In the genomic region with DNA sequence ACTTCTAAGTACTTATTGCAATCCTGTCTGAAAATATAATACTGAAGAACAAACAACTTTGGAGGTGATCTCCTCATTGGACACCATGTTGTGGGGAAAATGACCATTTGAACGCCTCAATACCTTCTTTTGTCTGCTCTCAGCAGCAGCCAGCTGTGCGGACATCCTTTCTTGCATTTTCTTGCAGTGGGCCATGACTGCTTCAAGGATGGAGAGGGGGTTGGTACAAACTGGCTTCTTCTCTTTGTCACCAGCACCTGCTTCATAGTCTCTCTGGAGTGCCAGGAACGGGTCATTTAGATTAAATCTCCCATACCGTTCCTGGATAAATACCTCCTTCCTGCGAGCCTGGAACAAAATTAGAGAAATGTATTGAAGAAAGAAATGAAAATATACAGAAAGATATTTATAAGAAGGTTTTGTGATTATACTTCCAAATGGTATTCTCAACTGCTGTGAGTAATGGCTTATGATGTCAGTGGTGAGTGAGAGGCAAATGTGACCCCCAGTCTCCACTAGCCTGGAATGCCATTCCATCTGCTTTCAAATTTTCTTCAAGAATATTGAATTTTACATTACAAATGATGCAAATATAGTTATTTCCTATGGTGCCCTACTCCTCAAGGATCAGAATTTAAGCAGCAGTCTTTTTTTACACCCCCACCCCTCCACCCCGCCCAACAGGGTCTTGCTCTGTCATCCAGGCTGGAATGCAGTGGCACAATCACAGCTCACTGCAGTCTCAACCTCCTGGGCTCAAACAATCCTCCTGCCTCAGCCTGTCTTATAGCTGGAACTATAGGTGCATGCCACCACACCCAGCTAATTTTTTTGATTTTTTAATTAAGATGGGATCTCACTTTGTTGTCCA, we compare ENCODE assay signal across 21 cellular contexts.
DNase-seq lines count a peak whose midpoint lies in the region; ATAC-seq, FAIRE-seq and TF ChIP-seq lines count a peak whose summit lies in the region.
"Had no signal": no experiment of that assay in that cellular context is flagged by ENCODE, and none has a peak within 500 bp of the region (broad histone marks: within the 10 kb centered on the region; RNA-seq: fewer than 3 reads in every experiment).

No MANE protein-coding gene starts in this region.

- H3K27ac ChIP-seq in AG04450 (ENCODE audit: low read depth, low read length) (peak overlapping the region; percentile 39), HUES6 (ENCODE audit: low read depth, low read length) (peak overlapping the region; percentile 64; the same call in 1 of the 2 replicates), astrocyte (ENCODE audit: low read depth, low read length) (peak overlapping the region; percentile 80), MM.1S (ENCODE audit: low read length) (no peak overlapping the region)
- no peak overlapping the region for H3K27ac ChIP-seq in naive thymus-derived CD4-positive, alpha-beta T cell (ENCODE audit: low read depth, low read length)
- H3K27ac ChIP-seq: A549, lower lobe of right lung had no signal

- H3K79me2 ChIP-seq in astrocyte (ENCODE audit: insufficient read depth, low read length), result no peaks in the 10 kb centered on the region
- H3K79me2 ChIP-seq in MM.1S (ENCODE audit: low read length), result no peaks in the 10 kb centered on the region

- peaks cover 17% of the 10 kb centered on the region for H3K4me1 Mint-ChIP-seq in astrocyte (ENCODE audit: low read depth, unreplicated experiment)
- no peaks in the 10 kb centered on the region for H3K4me1 Mint-ChIP-seq in naive thymus-derived CD4-positive, alpha-beta T cell
- H3K4me1 Mint-ChIP-seq: CD8-positive, alpha-beta memory T cell had no signal

- H3K27me3 Mint-ChIP-seq in astrocyte (ENCODE audit: low read depth, unreplicated experiment), result no peaks in the 10 kb centered on the region
- H3K27me3 Mint-ChIP-seq in naive thymus-derived CD4-positive, alpha-beta T cell, result peaks cover 0 to 8% (median 0%) of the 10 kb centered on the region in 5 donors

- no peaks in the 10 kb centered on the region for H3K36me3 Mint-ChIP-seq in astrocyte (ENCODE audit: low read depth, unreplicated experiment)
- no peaks in the 10 kb centered on the region for H3K36me3 Mint-ChIP-seq in naive thymus-derived CD4-positive, alpha-beta T cell
- H3K36me3 Mint-ChIP-seq: CD8-positive, alpha-beta memory T cell had no signal

- peaks cover 5% of the 10 kb centered on the region; the same call in 1 of the 2 replicates for H3F3A ChIP-seq in MM.1S (ENCODE audit: insufficient read depth, low read length)

- H4K20me1 ChIP-seq in astrocyte (ENCODE audit: insufficient read depth, low read length) (no peaks in the 10 kb centered on the region), MM.1S (ENCODE audit: insufficient read depth, low read length) (no peaks in the 10 kb centered on the region)

- no peaks in the 10 kb centered on the region for H3K9me3 Mint-ChIP-seq in astrocyte (ENCODE audit: unreplicated experiment)
- H3K9me3 Mint-ChIP-seq in naive thymus-derived CD4-positive, alpha-beta T cell, result no peaks in the 10 kb centered on the region
- H3K9me3 Mint-ChIP-seq: activated T-cell treated with anti-CD3 and anti-CD28 coated beads, Interleukin-2, amount 50 U/mL, for 72 hours; nephron had no signal

- peak overlapping the region; percentile 62 for H3K4me2 ChIP-seq in astrocyte (ENCODE audit: low read length)
- H3K4me2 ChIP-seq in MM.1S (ENCODE audit: low read depth, low read length), result no peak overlapping the region
- H3K4me2 ChIP-seq: A549 had no signal

- H2AFZ ChIP-seq in astrocyte (ENCODE audit: low read depth, low read length) (peak overlapping the region; percentile 21), MM.1S (ENCODE audit: low read length) (no peak overlapping the region)

- no peaks in the 10 kb centered on the region for H3K27me3 ChIP-seq in AG04450 (ENCODE audit: control insufficient read depth, insufficient read depth, low read length)
- H3K27me3 ChIP-seq in HUES6 (ENCODE audit: control insufficient read depth, insufficient read depth, low read length), result no peaks in the 10 kb centered on the region
- no peaks in the 10 kb centered on the region for H3K27me3 ChIP-seq in astrocyte (ENCODE audit: insufficient read depth, low read length)
- H3K27me3 ChIP-seq in MM.1S (replicated peaks; ENCODE audit: insufficient read depth, low read length), result no peaks in the 10 kb centered on the region
- no peaks in the 10 kb centered on the region for H3K27me3 ChIP-seq in naive thymus-derived CD4-positive, alpha-beta T cell (ENCODE audit: control insufficient read depth in 2 of 2, insufficient read depth in 2 of 2, low read length in 2 of 2)

- no peak for FAIRE-seq in astrocyte (lab: Jason Lieb, UNC)
- FAIRE-seq: A549 had no signal

- CTCF ChIA-PET in AG04450 (lab: Charles Lee), result no interaction called here
- CTCF ChIA-PET in naive thymus-derived CD4-positive, alpha-beta T cell (lab: Charles Lee), result no interaction called here

- no peak overlapping the region for H3K4me3 ChIP-seq in AG04450 (ENCODE audit: low read depth, low read length)
- H3K4me3 ChIP-seq in HUES6 (ENCODE audit: low read depth, low read length), result no peak overlapping the region; the same call in 1 of the 2 replicates
- peak overlapping the region; percentile 35 for H3K4me3 ChIP-seq in astrocyte (ENCODE audit: insufficient read depth, low read depth, low read length)
- H3K4me3 ChIP-seq in MM.1S (ENCODE audit: low read length), result no peak overlapping the region
- no peak overlapping the region for H3K4me3 ChIP-seq in naive thymus-derived CD4-positive, alpha-beta T cell (ENCODE audit: low read length)
- H3K4me3 ChIP-seq: A549, lower lobe of right lung had no signal

- no peak overlapping the region for H3K4me3 Mint-ChIP-seq in astrocyte (ENCODE audit: unreplicated experiment)
- H3K4me3 Mint-ChIP-seq in naive thymus-derived CD4-positive, alpha-beta T cell, result no peak overlapping the region
- H3K4me3 Mint-ChIP-seq: activated T-cell treated with anti-CD3 and anti-CD28 coated beads, Interleukin-2, amount 50 U/mL, for 72 hours; CD8-positive, alpha-beta memory T cell; nephron had no signal

- no peak overlapping the region for H3K9ac ChIP-seq in HUES6 (ENCODE audit: low read length)
- H3K9ac ChIP-seq in astrocyte (ENCODE audit: low read length), result peak overlapping the region; percentile 32
- H3K9ac ChIP-seq in MM.1S (ENCODE audit: low read length), result no peak overlapping the region

- TF ChIP-seq CTCF in AG04450 (IDR thresholded peaks at IDR 0.05; ENCODE audit: low read depth, low read length) (no peak), astrocyte (IDR thresholded peaks at IDR 0.05; ENCODE audit: insufficient read depth, low read depth, low read length) (no peak), MM.1S (IDR thresholded peaks at IDR 0.05; ENCODE audit: low read length) (no peak)

- H3K4me1 ChIP-seq in HUES6 (ENCODE audit: control insufficient read depth, insufficient read depth, low read length) (peaks cover 33% of the 10 kb centered on the region), astrocyte (ENCODE audit: insufficient read depth, low read length) (peaks cover 29% of the 10 kb centered on the region), MM.1S (ENCODE audit: low read length) (peaks cover 11% of the 10 kb centered on the region)
- H3K4me1 ChIP-seq in naive thymus-derived CD4-positive, alpha-beta T cell (ENCODE audit: control insufficient read depth in 2 of 2, insufficient read depth in 2 of 2, low read length in 2 of 2), result no peaks in the 10 kb centered on the region
- H3K4me1 ChIP-seq: A549, lower lobe of right lung had no signal

- H3K27ac Mint-ChIP-seq in astrocyte (ENCODE audit: unreplicated experiment), result peak overlapping the region; percentile 96
- no peak overlapping the region for H3K27ac Mint-ChIP-seq in naive thymus-derived CD4-positive, alpha-beta T cell
- H3K27ac Mint-ChIP-seq: activated T-cell treated with anti-CD3 and anti-CD28 coated beads, Interleukin-2, amount 50 U/mL, for 72 hours; CD8-positive, alpha-beta memory T cell had no signal

- ATAC-seq in naive thymus-derived CD4-positive, alpha-beta T cell, result no peak
- ATAC-seq: A549; activated T-cell treated with anti-CD3 and anti-CD28 coated beads, Interleukin-2, amount 50 U/mL, for 72 hours; esophagus mucosa; lower lobe of right lung had no signal

- DNase-seq in AG04450 (ENCODE audit: low read depth, low spot score) (no peak), astrocyte (ENCODE audit: low read depth) (peak; percentile 72), iPS DF 4.7 (ENCODE audit: extremely low read depth, low spot score) (peak; percentile 86), MM.1S (no peak), cerebellar nuclear complex (lab: John Stamatoyannopoulos, UW) (no peak)
- no peak for DNase-seq in activated T-cell treated with anti-CD3 and anti-CD28 coated beads, Interleukin-2, amount 50 U/mL, for 1 hour
- DNase-seq in naive thymus-derived CD4-positive, alpha-beta T cell, result no peak
- DNase-seq: activated CD4-positive, alpha-beta T cell treated with anti-CD3 and anti-CD28 coated beads, Interleukin-2, amount 50 U/mL, for 1 hour; activated T-cell treated with anti-CD3 and anti-CD28 coated beads, Interleukin-2, amount 50 U/mL, for 72 hours; CD8-positive, alpha-beta memory T cell; cortex of kidney; hypothalamus; lower lobe of right lung; NCI-H1694 treated with DMSO at 0.1 percent for 48 hours; NCI-H82; SHP77; T-helper 9 cell had no signal

- no peaks in the 10 kb centered on the region for H3K36me3 ChIP-seq in HUES6 (ENCODE audit: control insufficient read depth, insufficient read depth, low read length)
- H3K36me3 ChIP-seq in astrocyte (ENCODE audit: insufficient read depth, low read length), result no peaks in the 10 kb centered on the region
- H3K36me3 ChIP-seq in MM.1S (replicated peaks; ENCODE audit: insufficient read depth, low read length), result no peaks in the 10 kb centered on the region
- H3K36me3 ChIP-seq in naive thymus-derived CD4-positive, alpha-beta T cell (ENCODE audit: control insufficient read depth in 2 of 3, insufficient read depth in 3 of 3, low read length in 3 of 3), result no peaks in the 10 kb centered on the region
- H3K36me3 ChIP-seq: lower lobe of right lung had no signal

- H3K9me3 ChIP-seq in AG04450 (ENCODE audit: control insufficient read depth, insufficient read depth, low read length), result no peaks in the 10 kb centered on the region
- no peaks in the 10 kb centered on the region for H3K9me3 ChIP-seq in HUES6 (ENCODE audit: control insufficient read depth, insufficient read depth, low read depth, low read length)
- H3K9me3 ChIP-seq in astrocyte (ENCODE audit: insufficient read depth, low read depth, low read length), result no peaks in the 10 kb centered on the region
- no peaks in the 10 kb centered on the region for H3K9me3 ChIP-seq in MM.1S (replicated peaks; ENCODE audit: insufficient read depth, low read length)
- no peaks in the 10 kb centered on the region for H3K9me3 ChIP-seq in naive thymus-derived CD4-positive, alpha-beta T cell (ENCODE audit: control insufficient read depth in 2 of 3, low read length in 3 of 3)
- H3K9me3 ChIP-seq: A549, lower lobe of right lung had no signal

- intact Hi-C loops in naive thymus-derived CD4-positive, alpha-beta T cell (cut with micrococcal nuclease), result no loop called here

- H3K9me2 ChIP-seq in MM.1S (replicated peaks; ENCODE audit: insufficient read depth, low read length), result no peaks in the 10 kb centered on the region

- POLR2A ChIA-PET in AG04450 (lab: Yijun Ruan, JAX), result no interaction called here
- POLR2A ChIA-PET in naive thymus-derived CD4-positive, alpha-beta T cell (lab: Charles Lee), result no interaction called here

Comparison
In these comparisons a context has a peak if more than half of its experiments do, and no peak if none do; other contexts are left out.
1. DNase-seq: peak in astrocyte (single experiment) and iPS DF 4.7 (single experiment); none in AG04450 (single experiment), activated T-cell treated with anti-CD3 and anti-CD28 coated beads, Interleukin-2, amount 50 U/mL, for 1 hour (single experiment), MM.1S (single experiment), cerebellar nuclear complex (0 of 2) and naive thymus-derived CD4-positive, alpha-beta T cell (0 of 9).
2. H3K27ac ChIP-seq: peak in AG04450 (single experiment), HUES6 (single experiment) and astrocyte (single experiment); none in MM.1S (single experiment) and naive thymus-derived CD4-positive, alpha-beta T cell (single experiment).